ENCODE assay signal across 1 cellular context in the genomic region with DNA sequence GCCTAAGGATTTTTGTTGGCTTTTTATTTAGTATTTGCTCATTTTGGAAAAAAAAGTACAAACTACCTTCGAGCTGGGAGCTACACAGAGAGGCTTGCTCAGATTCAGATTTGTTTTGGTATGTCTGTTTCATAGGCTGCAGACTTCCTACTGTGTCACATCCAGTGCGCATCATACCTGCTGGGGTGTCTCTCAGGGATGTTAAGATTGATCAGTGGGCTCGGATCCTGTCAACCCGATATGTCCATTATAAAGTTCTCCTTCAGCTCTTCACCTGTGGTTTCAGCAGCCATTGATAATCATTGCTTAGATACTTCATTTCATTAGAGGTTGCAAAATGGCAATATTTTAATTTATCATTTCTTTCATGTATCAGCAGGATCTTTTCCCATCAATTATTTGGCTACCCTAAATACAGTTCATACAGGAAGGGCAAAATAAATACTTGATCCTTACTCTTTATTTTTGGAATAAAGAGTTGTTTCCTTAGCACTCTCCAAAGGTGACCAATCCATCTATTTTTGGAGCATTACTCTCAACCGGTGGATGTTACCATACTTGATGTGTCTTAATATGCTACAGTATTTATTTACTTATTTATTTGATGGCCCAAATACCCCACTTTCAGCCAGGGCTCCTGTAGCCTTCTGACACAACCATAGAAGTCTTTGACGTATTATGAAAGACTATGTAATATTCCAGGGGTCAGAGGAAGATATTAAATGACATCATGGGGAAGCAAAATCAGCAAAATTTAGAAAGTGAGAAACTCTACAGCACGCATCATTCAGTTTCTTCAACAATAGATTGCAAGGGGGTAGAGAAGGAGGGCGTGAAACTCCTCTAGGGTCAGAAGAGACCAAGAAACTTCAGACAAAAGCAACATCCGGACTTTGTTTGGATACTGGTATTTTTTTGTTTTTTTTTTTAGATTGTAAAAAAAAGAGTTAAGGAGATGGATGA.
A peak's percentile ranks its signal among the peaks of the same experiment; 100 is the strongest.
TF ChIP-seq lines count a peak whose summit lies in the region.

No MANE protein-coding gene starts in this region.

TF ChIP-seq in GM12878, 131 proteins besides CTCF, POLR2A, EP300 and RAD21:
- TF ChIP-seq FOXM1 (IDR thresholded peaks at IDR 0.05; ENCODE audit: low read depth, low read length) (peak; percentile 54; the same call in 1 of the 2 replicates), IKZF2 (IDR thresholded peaks at IDR 0.05) (peak; percentile 18 to 33; a peak in 2 of 4 replicates), ETV6 (conservative IDR thresholded peaks at IDR 0.05 in 1 of 2, IDR thresholded peaks at IDR 0.05 in 1 of 2; ENCODE audit: borderline replicate concordance in 1 of 2, low read depth in 1 of 2) (peak in 1 of 2 experiments; percentile 57; a peak in 1 of 4 replicates), CREB1 (IDR thresholded peaks at IDR 0.05; ENCODE audit: low read depth) (peak; percentile 96), RUNX3 (IDR thresholded peaks at IDR 0.05; ENCODE audit: low read length) (0 out of 2 replicates have a peak, but pooled peaks have one; percentile 28), JUNB (IDR thresholded peaks at IDR 0.05) (peak; percentile 72), HCFC1 (IDR thresholded peaks at IDR 0.05; ENCODE audit: low read length) (no peak), ZBED1 (IDR thresholded peaks at IDR 0.05; ENCODE audit: borderline replicate concordance) (peak; percentile 61; the same call in 1 of the 2 replicates), MEF2A (IDR thresholded peaks at IDR 0.05; ENCODE audit: insufficient read depth, low read depth, low read length) (peak; percentile 54; the same call in 1 of the 2 replicates), GABPA (IDR thresholded peaks at IDR 0.05; ENCODE audit: low read depth) (peak; percentile 13; the same call in 1 of the 2 replicates), ZNF217 (IDR thresholded peaks at IDR 0.05) (no peak), BCL11A (IDR thresholded peaks at IDR 0.05; ENCODE audit: low read depth, low read length) (0 out of 2 replicates have a peak, but pooled peaks have one; percentile 23), EED (IDR thresholded peaks at IDR 0.05; ENCODE audit: low read depth) (peak; percentile 32; the same call in 1 of the 2 replicates), ATF7 (IDR thresholded peaks at IDR 0.05; ENCODE audit: low read depth) (peak; percentile 84), CREM (IDR thresholded peaks at IDR 0.05; ENCODE audit: low read depth) (peak; percentile 96), NRF1 (conservative IDR thresholded peaks at IDR 0.05; ENCODE audit: low read depth, low read length) (no peak), MEF2B (IDR thresholded peaks at IDR 0.05; ENCODE audit: partially characterized antibody, poor library complexity, severe bottlenecking) (peak; percentile 26), NFIC (IDR thresholded peaks at IDR 0.05; ENCODE audit: low read depth, low read length) (peak; percentile 75; the same call in 1 of the 2 replicates), FOXK2 (IDR thresholded peaks at IDR 0.05) (no peak)
- TF ChIP-seq, protein P1, sequence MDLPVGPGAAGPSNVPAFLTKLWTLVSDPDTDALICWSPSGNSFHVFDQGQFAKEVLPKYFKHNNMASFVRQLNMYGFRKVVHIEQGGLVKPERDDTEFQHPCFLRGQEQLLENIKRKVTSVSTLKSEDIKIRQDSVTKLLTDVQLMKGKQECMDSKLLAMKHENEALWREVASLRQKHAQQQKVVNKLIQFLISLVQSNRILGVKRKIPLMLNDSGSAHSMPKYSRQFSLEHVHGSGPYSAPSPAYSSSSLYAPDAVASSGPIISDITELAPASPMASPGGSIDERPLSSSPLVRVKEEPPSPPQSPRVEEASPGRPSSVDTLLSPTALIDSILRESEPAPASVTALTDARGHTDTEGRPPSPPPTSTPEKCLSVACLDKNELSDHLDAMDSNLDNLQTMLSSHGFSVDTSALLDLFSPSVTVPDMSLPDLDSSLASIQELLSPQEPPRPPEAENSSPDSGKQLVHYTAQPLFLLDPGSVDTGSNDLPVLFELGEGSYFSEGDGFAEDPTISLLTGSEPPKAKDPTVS (IDR thresholded peaks at IDR 0.05; ENCODE audit: low read depth, low read length): no peak
- TF ChIP-seq, protein P2, sequence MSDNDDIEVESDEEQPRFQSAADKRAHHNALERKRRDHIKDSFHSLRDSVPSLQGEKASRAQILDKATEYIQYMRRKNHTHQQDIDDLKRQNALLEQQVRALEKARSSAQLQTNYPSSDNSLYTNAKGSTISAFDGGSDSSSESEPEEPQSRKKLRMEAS (IDR thresholded peaks at IDR 0.05; ENCODE audit: low read depth, low read length): no peak
- TF ChIP-seq, protein P3, sequence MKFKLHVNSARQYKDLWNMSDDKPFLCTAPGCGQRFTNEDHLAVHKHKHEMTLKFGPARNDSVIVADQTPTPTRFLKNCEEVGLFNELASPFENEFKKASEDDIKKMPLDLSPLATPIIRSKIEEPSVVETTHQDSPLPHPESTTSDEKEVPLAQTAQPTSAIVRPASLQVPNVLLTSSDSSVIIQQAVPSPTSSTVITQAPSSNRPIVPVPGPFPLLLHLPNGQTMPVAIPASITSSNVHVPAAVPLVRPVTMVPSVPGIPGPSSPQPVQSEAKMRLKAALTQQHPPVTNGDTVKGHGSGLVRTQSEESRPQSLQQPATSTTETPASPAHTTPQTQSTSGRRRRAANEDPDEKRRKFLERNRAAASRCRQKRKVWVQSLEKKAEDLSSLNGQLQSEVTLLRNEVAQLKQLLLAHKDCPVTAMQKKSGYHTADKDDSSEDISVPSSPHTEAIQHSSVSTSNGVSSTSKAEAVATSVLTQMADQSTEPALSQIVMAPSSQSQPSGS (IDR thresholded peaks at IDR 0.05; ENCODE audit: low read length): peak; percentile 60
